In genomic region chr7:74401137-74401859, GRCh38 we compare ENCODE assay signal across 9 cellular contexts. TPM values are rescaled to one million over a fixed set of nuclear protein-coding genes. Genes with fewer than 3 reads are reported as not detected.
DNase-seq lines count a peak whose midpoint lies in the region; ATAC-seq and TF ChIP-seq lines count a peak whose summit lies in the region.
"Had no signal": no experiment of that assay in that cellular context is flagged by ENCODE, and none has a peak within 500 bp of the region (broad histone marks: within the 10 kb centered on the region; RNA-seq: fewer than 3 reads in every experiment).

No MANE protein-coding gene starts in this region.

- DNase-seq in DMS 273 treated with DMSO at 0.1 percent for 48 hours (lab: John Stamatoyannopoulos, UW) (peak; percentile 9), HuH-7 (ENCODE audit: low spot score) (peak; percentile 73), SJSA1 (ENCODE audit: low read depth in 1 of 2, low spot score in 2 of 2) (peak; percentile 63 to 75), glutamatergic neuron (peak; percentile 80), prostate gland (ENCODE audit: low spot score) (peak; percentile 65), vagina (ENCODE audit: extremely low spot score in 2 of 2) (no peak)
- DNase-seq in activated naive CD4-positive, alpha-beta T cell treated with Interleukin-2 at 50 U/mL for 16 hours = peak; percentile 76

- H3K36me3 ChIP-seq in SJSA1 (peaks cover 42% of the 10 kb centered on the region), prostate gland (peaks cover 0 to 5% of the 10 kb centered on the region in 2 donors), vagina (peaks cover 0 to 40% of the 10 kb centered on the region in 2 donors)

- H3K9me3 ChIP-seq in SJSA1 (replicated peaks) (no peaks in the 10 kb centered on the region), prostate gland (no peaks in the 10 kb centered on the region), vagina (no peaks in the 10 kb centered on the region)

- H3K36me3 Mint-ChIP-seq in glutamatergic neuron (ENCODE audit: unreplicated experiment) = no peaks in the 10 kb centered on the region

- no peaks in the 10 kb centered on the region for H3K4me1 ChIP-seq in SJSA1 (replicated peaks)
- H3K4me1 ChIP-seq in prostate gland (replicated peaks) = no peaks in the 10 kb centered on the region
- no peaks in the 10 kb centered on the region for H3K4me1 ChIP-seq in vagina

- no peaks in the 10 kb centered on the region for H3K27me3 ChIP-seq in SJSA1 (replicated peaks)
- no peaks in the 10 kb centered on the region for H3K27me3 ChIP-seq in prostate gland (replicated peaks; ENCODE audit: insufficient read depth)
- no peaks in the 10 kb centered on the region for H3K27me3 ChIP-seq in vagina

- H3K9me3 Mint-ChIP-seq in glutamatergic neuron (ENCODE audit: unreplicated experiment) = peaks cover 9% of the 10 kb centered on the region
- H3K9me3 Mint-ChIP-seq: dendritic cell treated with granulocyte-macrophage colony-stimulating factor and Interleukin-4, amounts not matched to agents 40 ng/mL and 50 ng/mL, for 4 days had no signal

- H3K4me3 ChIP-seq in SJSA1 = no peak overlapping the region
- H3K4me3 ChIP-seq in prostate gland = no peak overlapping the region
- H3K4me3 ChIP-seq in vagina = no peak overlapping the region

- no peaks in the 10 kb centered on the region for H3K4me1 Mint-ChIP-seq in glutamatergic neuron (ENCODE audit: low read depth, unreplicated experiment)

- 31% methylated on average over 14 of the region's 14 CpGs for WGBS in prostate gland

- H3K27me3 Mint-ChIP-seq in glutamatergic neuron (ENCODE audit: unreplicated experiment) = peaks cover 8% of the 10 kb centered on the region
- H3K27me3 Mint-ChIP-seq: dendritic cell treated with granulocyte-macrophage colony-stimulating factor and Interleukin-4, amounts not matched to agents 40 ng/mL and 50 ng/mL, for 4 days had no signal

- no peak for TF ChIP-seq POLR2A in prostate gland (IDR thresholded peaks at IDR 0.05)
- no peak for TF ChIP-seq POLR2A in vagina (IDR thresholded peaks at IDR 0.05)

- no peak overlapping the region for H3K27ac ChIP-seq in SJSA1
- no peak overlapping the region for H3K27ac ChIP-seq in prostate gland
- no peak overlapping the region for H3K27ac ChIP-seq in vagina

- intact Hi-C loops in prostate gland (cut with DNase I) = loop anchor here (2.0 to 5.0 kb wide), 2 partner anchors 194 to 339 kb away; no protein-coding TSS in a partner anchor
- intact Hi-C loops in vagina (cut with DNase I) = no loop called here

- H3K4me3 Mint-ChIP-seq in glutamatergic neuron (ENCODE audit: unreplicated experiment) = no peak overlapping the region
- H3K4me3 Mint-ChIP-seq: dendritic cell treated with granulocyte-macrophage colony-stimulating factor and Interleukin-4, amounts not matched to agents 40 ng/mL and 50 ng/mL, for 4 days had no signal

- no peak overlapping the region for H3K27ac Mint-ChIP-seq in glutamatergic neuron (ENCODE audit: unreplicated experiment)
- H3K27ac Mint-ChIP-seq: dendritic cell treated with granulocyte-macrophage colony-stimulating factor and Interleukin-4, amounts not matched to agents 40 ng/mL and 50 ng/mL, for 4 days had no signal

- no peak for ATAC-seq in HG03457 (IDR thresholded peaks at IDR 0.05; ENCODE audit: unreplicated experiment)

- TF ChIP-seq CTCF in glutamatergic neuron (IDR thresholded peaks at IDR 0.05; ENCODE audit: partially characterized antibody, unreplicated experiment) (peak; percentile 97), prostate gland (IDR thresholded peaks at IDR 0.05) (peak; percentile 82 to 94 (median 90)), vagina (IDR thresholded peaks at IDR 0.05) (peak; percentile 89 to 98 (median 90))

RNA-seq across cellular contexts. Expression of gene GTF2IRD1, which starts 52.4 kb away (rescaled TPM):
- 9.9 and 21.2 TPM in 2 replicates for total RNA-seq in SJSA1 (2014; rRNA removed; shearing (Covaris generic))
- total RNA-seq in glutamatergic neuron (ENCODE audit: unreplicated experiment) (59.4 TPM), prostate gland (10 to 100 TPM; 24.0 to 36.6 TPM), vagina (33.6 TPM)

Comparison
In these comparisons a context has a peak if more than half of its experiments do, and no peak if none do; other contexts are left out.
1. DNase-seq: peak in DMS 273 treated with DMSO at 0.1 percent for 48 hours (single experiment), HuH-7 (single experiment), SJSA1 (2 of 2), activated naive CD4-positive, alpha-beta T cell treated with Interleukin-2 at 50 U/mL for 16 hours (single experiment), glutamatergic neuron (single experiment) and prostate gland (single experiment); none in vagina (0 of 2).
2. Peak in every context shown above with its lines, with median percentiles within 50 percentile points of each other: CTCF ChIP-seq.